18 cellular contexts compared by ENCODE assay signal in genomic region chr4:161762796-161763195, GRCh38.
DNase-seq lines count a peak whose midpoint lies in the region; ATAC-seq, FAIRE-seq and TF ChIP-seq lines count a peak whose summit lies in the region.
"Had no signal": no experiment of that assay in that cellular context is flagged by ENCODE, and none has a peak within 500 bp of the region (broad histone marks: within the 10 kb centered on the region; RNA-seq: fewer than 3 reads in every experiment).

No MANE protein-coding gene starts in this region.

- no peak overlapping the region for H3K4me3 ChIP-seq in fibroblast of mammary gland (ENCODE audit: control insufficient read depth, low read depth, low read length)
- H3K4me3 ChIP-seq: heart left ventricle, neural progenitor cell, right atrium auricular region, thoracic aorta had no signal

- no peak for ATAC-seq in HG03457 (IDR thresholded peaks at IDR 0.05; ENCODE audit: unreplicated experiment)
- ATAC-seq: heart left ventricle had no signal

- no peak for TF ChIP-seq POLR2A in H54 (IDR thresholded peaks at IDR 0.05; ENCODE audit: low read depth, low read length)

- FAIRE-seq in H54 (lab: Jason Lieb, UNC) (peak; percentile 68), urothelium cell line (lab: Jason Lieb, UNC) (no peak)
- FAIRE-seq: islet of Langerhans had no signal

- DNase-seq in H54 (ENCODE audit: insufficient read length, low spot score) = peak; percentile 2
- DNase-seq in amniotic epithelial cell (ENCODE audit: low read depth) = peak; percentile 82
- DNase-seq in fibroblast of mammary gland (ENCODE audit: low read depth) = peak; percentile 22
- DNase-seq in urothelium cell line (ENCODE audit: low spot score) = peak; percentile 12
- DNase-seq in GM19238 (ENCODE audit: insufficient read length, low spot score) = no peak
- no peak for DNase-seq in occipital lobe (lab: John Stamatoyannopoulos, UW)
- DNase-seq: activated CD4-positive, alpha-beta T cell treated with anti-CD3 and anti-CD28 coated beads for 1 hour; activated naive CD4-positive, alpha-beta T cell treated with Interleukin-2 at 50 U/mL for 16 hours; DMS79 treated with DMSO at 0.1 percent for 48 hours; endodermal cell; H7; heart left ventricle; NCI-H1417 treated with DMSO at 0.1 percent for 48 hours had no signal

- no peak for TF ChIP-seq CTCF in fibroblast of mammary gland (conservative IDR thresholded peaks at IDR 0.05; ENCODE audit: control insufficient read depth, insufficient read depth, low read depth, low read length)

Comparison
In these comparisons a context has a peak if more than half of its experiments do, and no peak if none do; other contexts are left out.
1. DNase-seq: peak in H54 (single experiment), amniotic epithelial cell (single experiment), fibroblast of mammary gland (single experiment) and urothelium cell line (single experiment); none in GM19238 (single experiment) and occipital lobe (single experiment).